8 cellular contexts compared by ENCODE assay signal in the genomic region with DNA sequence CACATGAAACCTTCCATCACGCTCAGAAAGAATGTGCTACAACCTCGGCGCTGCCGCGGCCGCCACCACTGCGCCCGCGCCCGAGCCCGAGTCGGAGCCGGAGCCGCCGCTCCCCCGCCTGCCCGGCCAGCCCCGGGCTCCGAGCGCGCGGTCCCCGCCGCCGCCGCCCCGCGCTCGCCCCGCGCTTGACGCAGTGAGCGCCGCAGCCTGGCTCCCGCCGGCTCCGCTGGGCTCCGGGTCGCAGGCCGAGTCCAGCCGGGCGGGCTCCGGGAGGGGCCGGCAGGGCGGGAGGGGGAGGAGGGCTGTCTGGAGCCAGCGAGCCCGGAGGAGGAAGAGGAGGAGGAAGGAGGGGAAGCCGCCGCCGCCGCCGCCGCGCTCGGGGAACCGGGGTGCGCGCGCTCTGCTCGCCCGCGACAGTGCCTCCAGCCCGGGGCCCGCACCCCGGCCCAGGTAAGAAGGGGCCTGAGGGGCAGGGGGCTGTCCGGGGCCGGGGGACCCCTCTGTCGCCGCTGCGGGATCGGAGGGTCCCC. TPM values are rescaled to one million over a fixed set of nuclear protein-coding genes. Genes with fewer than 3 reads are reported as not detected.
DNase-seq lines count a peak whose midpoint lies in the region; ATAC-seq and TF ChIP-seq lines count a peak whose summit lies in the region.

No MANE protein-coding gene starts in this region.

- H3K4me1 ChIP-seq in MM.1S (ENCODE audit: low read length): no peaks in the 10 kb centered on the region

- no peaks in the 10 kb centered on the region for H4K20me1 ChIP-seq in MM.1S (ENCODE audit: insufficient read depth, low read length)

- no peaks in the 10 kb centered on the region for H3K9me3 ChIP-seq in MM.1S (replicated peaks; ENCODE audit: insufficient read depth, low read length)

- TF ChIP-seq POLR2A in NB4 (IDR thresholded peaks at IDR 0.05; ENCODE audit: extremely low read depth, insufficient read length): no peak

- ATAC-seq in omental fat pad (ENCODE audit: low FRiP score) (no peak), HG03354 (IDR thresholded peaks at IDR 0.05; ENCODE audit: poor library complexity, severe bottlenecking, unreplicated experiment) (no peak)

- no peaks in the 10 kb centered on the region for H3K36me3 ChIP-seq in MM.1S (replicated peaks; ENCODE audit: insufficient read depth, low read length)

- H3K27me3 ChIP-seq in MM.1S (replicated peaks; ENCODE audit: insufficient read depth, low read length): peaks cover 22% of the 10 kb centered on the region

- H3K4me3 ChIP-seq in NB4 (ENCODE audit: low read depth, low read length) (no peak overlapping the region), epithelial cell of esophagus (ENCODE audit: low read length) (no peak overlapping the region), MM.1S (ENCODE audit: low read length) (no peak overlapping the region)

- H3K9ac ChIP-seq in MM.1S (ENCODE audit: low read length): no peak overlapping the region

- H3K4me2 ChIP-seq in MM.1S (ENCODE audit: low read depth, low read length): no peak overlapping the region

- no peak overlapping the region for H2AFZ ChIP-seq in MM.1S (ENCODE audit: low read length)

- DNase-seq in Daoy (ENCODE audit: low read depth) (peak; percentile 71), NB4 (ENCODE audit: low read depth) (peak; percentile 66), epithelial cell of esophagus (ENCODE audit: low read depth) (peak; percentile 15), omental fat pad (ENCODE audit: low spot score) (peak; percentile 20), DMS153 treated with DMSO at 0.1 percent for 48 hours (lab: John Stamatoyannopoulos, UW; ENCODE audit: unreplicated experiment) (no peak), SW480 (ENCODE audit: low spot score) (no peak), MM.1S (no peak)

- H3K27ac ChIP-seq in MM.1S (ENCODE audit: low read length): no peak overlapping the region

- TF ChIP-seq CTCF in NB4 (IDR thresholded peaks at IDR 0.05; ENCODE audit: low read depth, low read length) (no peak), epithelial cell of esophagus (IDR thresholded peaks at IDR 0.05; ENCODE audit: insufficient read depth, low read depth, low read length, missing control alignments) (no peak), omental fat pad (IDR thresholded peaks at IDR 0.05) (no peak), MM.1S (IDR thresholded peaks at IDR 0.05; ENCODE audit: low read length) (no peak)

- no peaks in the 10 kb centered on the region for H3K9me2 ChIP-seq in MM.1S (replicated peaks; ENCODE audit: insufficient read depth, low read length)

- no peaks in the 10 kb centered on the region for H3K79me2 ChIP-seq in MM.1S (ENCODE audit: low read length)

- no peaks in the 10 kb centered on the region for H3F3A ChIP-seq in MM.1S (ENCODE audit: insufficient read depth, low read length)

RNA-seq across cellular contexts. Expression of gene ELFN1, which starts 4.3 kb away (rescaled TPM):
- 0.15 and 1.1 TPM in 2 replicates for total RNA-seq in Daoy (2014; rRNA removed; shearing (Covaris generic))
- 1 to 10 TPM; 3.8 to 6.0 (median 4.1) TPM for total RNA-seq in omental fat pad

Comparison
In these comparisons a context has a peak if more than half of its experiments do, and no peak if none do; other contexts are left out.
1. DNase-seq: peak in Daoy (single experiment), NB4 (single experiment), epithelial cell of esophagus (single experiment) and omental fat pad (single experiment); none in DMS153 treated with DMSO at 0.1 percent for 48 hours (single experiment), SW480 (single experiment) and MM.1S (single experiment).